In genomic region chr7:78607099-78607498, GRCh38 we compare ENCODE assay signal across 11 cellular contexts.
A peak's percentile ranks its signal among the peaks of the same experiment; 100 is the strongest.
DNase-seq lines count a peak whose midpoint lies in the region; ATAC-seq, FAIRE-seq and TF ChIP-seq lines count a peak whose summit lies in the region.
"Had no signal": no experiment of that assay in that cellular context is flagged by ENCODE, and none has a peak within 500 bp of the region (broad histone marks: within the 10 kb centered on the region; RNA-seq: fewer than 3 reads in every experiment).

No MANE protein-coding gene starts in this region.

- DNase-seq in A673 (ENCODE audit: low spot score) (peak; percentile 32), GM12891 (ENCODE audit: insufficient read length, low spot score) (peak; percentile 6), RPMI8226 (peak; percentile 11), head of caudate nucleus (peak in 36 of 42 donors; percentile 5 to 82 (median 35)), amniotic stem cell (lab: John Stamatoyannopoulos, UW) (no peak), cardiac septum (ENCODE audit: low spot score) (no peak)
- DNase-seq in activated T-helper 2 cell treated with anti-CD3 and anti-CD28 coated beads, Interferon-gamma antibody, Interleukin-2, Interleukin-4, amounts not matched to agents 10 μg/mL and 5 μg/mL and 100 μg/mL, durations not matched to agents 14 hours and 24 hours and 36 hours (ENCODE audit: low spot score): no peak
- DNase-seq: activated CD4-positive, alpha-beta T cell treated with anti-CD3 and anti-CD28 coated beads for 48 hours; stimulated activated naive CD8-positive, alpha-beta T cell treated with anti-CD3 and anti-CD28 coated beads, Interleukin-15, Interleukin-2, amounts not matched to agents 100 U/mL and 50 U/mL, for 24 hours had no signal

- no peaks in the 10 kb centered on the region for H3K36me3 Mint-ChIP-seq in activated T-helper 2 cell treated with anti-CD3 and anti-CD28 coated beads, Interferon-gamma antibody, Interleukin-2, Interleukin-4, amounts not matched to agents 10 μg/mL and 5 μg/mL and 100 μg/mL, durations not matched to agents 14 hours and 24 hours and 36 hours (ENCODE audit: low read depth)

- H3K4me3 Mint-ChIP-seq in activated T-helper 2 cell treated with anti-CD3 and anti-CD28 coated beads, Interferon-gamma antibody, Interleukin-2, Interleukin-4, amounts not matched to agents 10 μg/mL and 5 μg/mL and 100 μg/mL, durations not matched to agents 14 hours and 24 hours and 36 hours (ENCODE audit: low read depth): no peak overlapping the region
- H3K4me3 Mint-ChIP-seq: B cell had no signal

- H3K4me1 ChIP-seq in A673 (ENCODE audit: insufficient read depth, low read length, poor library complexity, severe bottlenecking): no peaks in the 10 kb centered on the region

- TF ChIP-seq CTCF in A673 (conservative IDR thresholded peaks at IDR 0.05; ENCODE audit: low read depth, low read length): peak; percentile 62

- CTCF ChIA-PET in A673 (lab: Charles Lee): no interaction called here

- BruUV-seq in A673 (replicated peaks; lab: Mats Ljungman, UMichigan): no TSS peak

- H3K27me3 Mint-ChIP-seq in activated T-helper 2 cell treated with anti-CD3 and anti-CD28 coated beads, Interferon-gamma antibody, Interleukin-2, Interleukin-4, amounts not matched to agents 10 μg/mL and 5 μg/mL and 100 μg/mL, durations not matched to agents 14 hours and 24 hours and 36 hours (ENCODE audit: low read depth): no peaks in the 10 kb centered on the region
- H3K27me3 Mint-ChIP-seq: B cell had no signal

- POLR2A ChIA-PET in A673 (lab: Charles Lee; ENCODE audit: low non-redundant PET): no interaction called here

- intact Hi-C loops in A673 (cut with micrococcal nuclease; ENCODE audit: unreplicated experiment) (no loop called here), head of caudate nucleus (cut with DNase I) (no loop called here), cardiac septum (cut with DNase I) (no loop called here)
- intact Hi-C loops in activated T-helper 2 cell treated with anti-CD3 and anti-CD28 coated beads, Interferon-gamma antibody, Interleukin-2, Interleukin-4, amounts not matched to agents 10 μg/mL and 5 μg/mL and 100 μg/mL, durations not matched to agents 14 hours and 24 hours and 36 hours (cut with micrococcal nuclease): no loop called here

- peak; percentile 16 for FAIRE-seq in GM12891 (lab: Jason Lieb, UNC)

- H3K4me3 ChIP-seq in A673 (ENCODE audit: low read depth, low read length, poor library complexity, severe bottlenecking): no peak overlapping the region

- no peak for TF ChIP-seq POLR2A in GM12891 (IDR thresholded peaks at IDR 0.05; ENCODE audit: low read depth, low read length)

- no peaks in the 10 kb centered on the region for H3K9me3 Mint-ChIP-seq in activated T-helper 2 cell treated with anti-CD3 and anti-CD28 coated beads, Interferon-gamma antibody, Interleukin-2, Interleukin-4, amounts not matched to agents 10 μg/mL and 5 μg/mL and 100 μg/mL, durations not matched to agents 14 hours and 24 hours and 36 hours

- H3K36me3 ChIP-seq in A673 (ENCODE audit: insufficient read depth, low read length, poor library complexity, severe bottlenecking): no peaks in the 10 kb centered on the region

- no peaks in the 10 kb centered on the region for H3K27me3 ChIP-seq in A673 (replicated peaks; ENCODE audit: insufficient read depth, low read depth, low read length, poor library complexity)

- ATAC-seq in HG02870 (IDR thresholded peaks at IDR 0.05; ENCODE audit: unreplicated experiment): no peak
- ATAC-seq: stimulated activated naive CD8-positive, alpha-beta T cell treated with anti-CD3 and anti-CD28 coated beads, Interleukin-15, Interleukin-2, amounts not matched to agents 100 U/mL and 50 U/mL, for 24 hours had no signal

- no peaks in the 10 kb centered on the region for H3K9me3 ChIP-seq in A673 (ENCODE audit: low read depth, low read length, poor library complexity, severe bottlenecking)

- H3K27ac ChIP-seq in A673 (ENCODE audit: low read depth, low read length, poor library complexity, severe bottlenecking): no peak overlapping the region

- no peaks in the 10 kb centered on the region for H3K4me1 Mint-ChIP-seq in activated T-helper 2 cell treated with anti-CD3 and anti-CD28 coated beads, Interferon-gamma antibody, Interleukin-2, Interleukin-4, amounts not matched to agents 10 μg/mL and 5 μg/mL and 100 μg/mL, durations not matched to agents 14 hours and 24 hours and 36 hours (ENCODE audit: low read depth)
- H3K4me1 Mint-ChIP-seq: B cell had no signal

- H3K27ac Mint-ChIP-seq in activated T-helper 2 cell treated with anti-CD3 and anti-CD28 coated beads, Interferon-gamma antibody, Interleukin-2, Interleukin-4, amounts not matched to agents 10 μg/mL and 5 μg/mL and 100 μg/mL, durations not matched to agents 14 hours and 24 hours and 36 hours: no peak overlapping the region
- H3K27ac Mint-ChIP-seq: B cell had no signal

TF ChIP-seq in GM12891, 5 proteins besides CTCF, POLR2A, EP300 and RAD21:
- no peak for TF ChIP-seq SPI1 (IDR thresholded peaks at IDR 0.05; ENCODE audit: low read depth, low read length)
- TF ChIP-seq TAF1 (IDR thresholded peaks at IDR 0.05; ENCODE audit: low read depth, low read length): no peak
- no peak for TF ChIP-seq POU2F2 (IDR thresholded peaks at IDR 0.05; ENCODE audit: low read depth, low read length)
- no peak for TF ChIP-seq POLR2AphosphoS5 (IDR thresholded peaks at IDR 0.05; ENCODE audit: low read depth, low read length)
- no peak for TF ChIP-seq PAX5 (IDR thresholded peaks at IDR 0.05; ENCODE audit: insufficient read depth, low read length, severe bottlenecking)

Comparison
In these comparisons a context has a peak if more than half of its experiments do, and no peak if none do; other contexts are left out.
1. DNase-seq: peak in A673 (single experiment), GM12891 (single experiment), RPMI8226 (single experiment) and head of caudate nucleus (36 of 42); none in amniotic stem cell (single experiment), activated T-helper 2 cell treated with anti-CD3 and anti-CD28 coated beads, Interferon-gamma antibody, Interleukin-2, Interleukin-4, amounts not matched to agents 10 μg/mL and 5 μg/mL and 100 μg/mL, durations not matched to agents 14 hours and 24 hours and 36 hours (single experiment) and cardiac septum (single experiment).